Comparison of ENCODE assay signal across 8 cellular contexts in genomic region chr1:66446261-66447001, GRCh38.
DNase-seq lines count a peak whose midpoint lies in the region; ATAC-seq lines count a peak whose summit lies in the region.

No MANE protein-coding gene starts in this region.

- DNase-seq in EL (peak; percentile 76), NCI-H748 (lab: John Stamatoyannopoulos, UW; ENCODE audit: unreplicated experiment) (peak; percentile 56), glomerular endothelial cell (ENCODE audit: extremely low read depth, low read depth, low spot score) (peak; percentile 87), pons (ENCODE audit: low spot score) (peak; percentile 87)
- peak; percentile 1 for DNase-seq in activated gamma-delta T cell treated with anti-CD3 and anti-CD28 coated beads, Interleukin-2, amount 50 U/mL, for 16 hours (ENCODE audit: low read depth)

- ATAC-seq in GM19467 (IDR thresholded peaks at IDR 0.05; ENCODE audit: unreplicated experiment) (peak; percentile 35), HG03520 (IDR thresholded peaks at IDR 0.05; ENCODE audit: unreplicated experiment) (peak; percentile 50), GM18520 (IDR thresholded peaks at IDR 0.05; ENCODE audit: unreplicated experiment) (no peak)

Comparison
In these comparisons a context has a peak if more than half of its experiments do, and no peak if none do; other contexts are left out.
1. DNase-seq: peak in every context shown above with its lines; median percentile 87 in glomerular endothelial cell; 87 in pons; 76 in EL; 56 in NCI-H748; 1 in activated gamma-delta T cell treated with anti-CD3 and anti-CD28 coated beads, Interleukin-2, amount 50 U/mL, for 16 hours.